ENCODE assay signal across 10 cellular contexts in genomic region chr10:71771204-71771603, GRCh38. TPM values are rescaled to one million over a fixed set of nuclear protein-coding genes. Genes with fewer than 3 reads are reported as not detected.
A peak's percentile ranks its signal among the peaks of the same experiment; 100 is the strongest.
DNase-seq lines count a peak whose midpoint lies in the region; ATAC-seq and TF ChIP-seq lines count a peak whose summit lies in the region.
"Had no signal": no experiment of that assay in that cellular context is flagged by ENCODE, and none has a peak within 500 bp of the region (broad histone marks: within the 10 kb centered on the region; RNA-seq: fewer than 3 reads in every experiment).

No MANE protein-coding gene starts in this region.

- no peaks in the 10 kb centered on the region for H3K9me3 Mint-ChIP-seq in T-helper 2 cell treated with Interferon-gamma antibody and Interleukin-4, amounts not matched to agents 5 μg/mL and 100 μg/mL, for 36 hours
- no peaks in the 10 kb centered on the region for H3K9me3 Mint-ChIP-seq in endodermal cell

- H3K4me1 ChIP-seq in ascending aorta (peaks cover 48 to 62% of the 10 kb centered on the region in 2 donors), mononuclear cell (ENCODE audit: insufficient read depth, low read length) (peaks cover 85% of the 10 kb centered on the region), thymus (ENCODE audit: control insufficient read depth, insufficient read depth, low read length) (peaks cover 32% of the 10 kb centered on the region), endodermal cell (ENCODE audit: control insufficient read depth, insufficient read depth, low read length) (no peaks in the 10 kb centered on the region)

- no peak for ATAC-seq in HG03196 (IDR thresholded peaks at IDR 0.05; ENCODE audit: unreplicated experiment)
- ATAC-seq in activated CD4-positive, CD25-positive, alpha-beta regulatory T cell treated with anti-CD3 and anti-CD28 coated beads, Interleukin-2, amount 50 U/mL, for 24 hours, result no peak

- H3K9me3 ChIP-seq in ascending aorta (no peaks in the 10 kb centered on the region), mononuclear cell (ENCODE audit: low read depth, low read length) (no peaks in the 10 kb centered on the region), thymus (ENCODE audit: control insufficient read depth) (no peaks in the 10 kb centered on the region), endodermal cell (ENCODE audit: control insufficient read depth, low read length) (no peaks in the 10 kb centered on the region)

- H3K27me3 Mint-ChIP-seq in T-helper 2 cell treated with Interferon-gamma antibody and Interleukin-4, amounts not matched to agents 5 μg/mL and 100 μg/mL, for 36 hours (ENCODE audit: low read depth), result no peaks in the 10 kb centered on the region
- peaks cover 38% of the 10 kb centered on the region for H3K27me3 Mint-ChIP-seq in endodermal cell (ENCODE audit: insufficient read depth)

- H3K36me3 ChIP-seq in ascending aorta (no peaks in the 10 kb centered on the region), thymus (ENCODE audit: control insufficient read depth, insufficient read depth) (peaks cover 4% of the 10 kb centered on the region), endodermal cell (ENCODE audit: control insufficient read depth, insufficient read depth, low read length) (no peaks in the 10 kb centered on the region)

- 78% methylated on average over 2 of the region's 2 CpGs for WGBS in thymus
- 83 to 100% methylated on average over 1 to 2 of the region's 2 CpGs for WGBS in endodermal cell (ENCODE audit: insufficient coverage in 1 of 2, insufficient read length in 1 of 2), 2 experiments

- no peak for DNase-seq in T-helper 2 cell treated with Interferon-gamma antibody and Interleukin-4, amounts not matched to agents 5 μg/mL and 100 μg/mL, for 36 hours (ENCODE audit: low spot score)
- DNase-seq in T-helper 2 cell, result no peak
- DNase-seq in ascending aorta (ENCODE audit: low spot score in 2 of 2), result no peak
- no peak for DNase-seq in endodermal cell
- DNase-seq: 8988T; activated CD4-positive, CD25-positive, alpha-beta regulatory T cell had no signal

- peaks cover 47% of the 10 kb centered on the region for H3K36me3 Mint-ChIP-seq in T-helper 2 cell treated with Interferon-gamma antibody and Interleukin-4, amounts not matched to agents 5 μg/mL and 100 μg/mL, for 36 hours (ENCODE audit: low read depth)
- no peaks in the 10 kb centered on the region for H3K36me3 Mint-ChIP-seq in endodermal cell (ENCODE audit: low read depth)

- intact Hi-C loops in ascending aorta (cut with DNase I), result loop anchor here (5.0 kb wide), 2 partner anchors 66 to 559 kb away; partner anchors contain the start of gene UNC5B

- H3K4me3 Mint-ChIP-seq in T-helper 2 cell treated with Interferon-gamma antibody and Interleukin-4, amounts not matched to agents 5 μg/mL and 100 μg/mL, for 36 hours, result peak overlapping the region; percentile 94
- no peak overlapping the region for H3K4me3 Mint-ChIP-seq in endodermal cell

- H3K27ac Mint-ChIP-seq in T-helper 2 cell treated with Interferon-gamma antibody and Interleukin-4, amounts not matched to agents 5 μg/mL and 100 μg/mL, for 36 hours, result peak overlapping the region; percentile 91
- H3K27ac Mint-ChIP-seq in endodermal cell, result no peak overlapping the region

- no peak for TF ChIP-seq CTCF in ascending aorta (IDR thresholded peaks at IDR 0.05)
- TF ChIP-seq CTCF in endodermal cell (conservative IDR thresholded peaks at IDR 0.05), result no peak

- no peak overlapping the region for H3K9ac ChIP-seq in endodermal cell (ENCODE audit: extremely low read depth, low read length, poor library complexity, severe bottlenecking)

- peak overlapping the region; percentile 94 to 98 for H3K27ac ChIP-seq in ascending aorta
- H3K27ac ChIP-seq in thymus (ENCODE audit: low read depth), result peak overlapping the region; percentile 11
- H3K27ac ChIP-seq in endodermal cell (ENCODE audit: low read depth, low read length), result no peak overlapping the region

- peak overlapping the region; percentile 9 to 85 for H3K4me3 ChIP-seq in ascending aorta
- H3K4me3 ChIP-seq in mononuclear cell (ENCODE audit: low read length), result peak overlapping the region; percentile 96
- no peak overlapping the region for H3K4me3 ChIP-seq in thymus (ENCODE audit: low read length)
- H3K4me3 ChIP-seq in endodermal cell (ENCODE audit: low read length), result no peak overlapping the region

- H3K4me1 Mint-ChIP-seq in T-helper 2 cell treated with Interferon-gamma antibody and Interleukin-4, amounts not matched to agents 5 μg/mL and 100 μg/mL, for 36 hours (ENCODE audit: low read depth), result peaks cover 68% of the 10 kb centered on the region
- H3K4me1 Mint-ChIP-seq in endodermal cell, result peaks cover 3% of the 10 kb centered on the region

- H3K27me3 ChIP-seq in ascending aorta, result no peaks in the 10 kb centered on the region
- no peaks in the 10 kb centered on the region for H3K27me3 ChIP-seq in mononuclear cell (ENCODE audit: insufficient read depth, low read length)
- no peaks in the 10 kb centered on the region for H3K27me3 ChIP-seq in thymus (ENCODE audit: control insufficient read depth, insufficient read depth)
- H3K27me3 ChIP-seq in endodermal cell (ENCODE audit: control insufficient read depth, insufficient read depth, low read length, poor library complexity, severe bottlenecking), result peaks cover 27% of the 10 kb centered on the region

RNA-seq across cellular contexts. Expression of gene VSIR, which starts 2.1 kb away (rescaled TPM):
- total RNA-seq in ascending aorta (193 TPM), mononuclear cell (240 TPM), endodermal cell (under 1 TPM; 0.07 to 0.68 TPM)
- 51.8 TPM for polyA plus RNA-seq in thymus
- 0.61 TPM for polyA plus RNA-seq in endodermal cell (2013, experiment 1 of 2)
- polyA plus RNA-seq in endodermal cell (2013, experiment 2 of 2), result 0.12 TPM

RNA-seq across cellular contexts. Expression of gene C10orf105, which starts 51.6 kb away (rescaled TPM):
- total RNA-seq in ascending aorta, result not detected
- 0.31 TPM for total RNA-seq in mononuclear cell
- 0.68 TPM for polyA plus RNA-seq in thymus
- total RNA-seq in endodermal cell, result under 1 TPM; 0.13 to 0.33 TPM
- polyA plus RNA-seq in endodermal cell (2013, experiment 1 of 2), result 0.64 TPM
- 0.66 TPM for polyA plus RNA-seq in endodermal cell (2013, experiment 2 of 2)

Comparison
In these comparisons a context has a peak if more than half of its experiments do, and no peak if none do; other contexts are left out.
1. H3K4me3 ChIP-seq: peak in ascending aorta (2 of 2) and mononuclear cell (single experiment); none in thymus (single experiment) and endodermal cell (single experiment).
2. RNA of gene VSIR, which starts 2.1 kb away (total RNA-seq): 240 TPM in mononuclear cell (single experiment) and 193 TPM in ascending aorta (single experiment); 0.07 to 0.68 TPM in endodermal cell; every median in the first group is over 100 times any median in the second.